Comparison of ENCODE assay signal across 14 cellular contexts in genomic region chr6:21134401-21134800, GRCh38.
DNase-seq lines count a peak whose midpoint lies in the region; ATAC-seq and TF ChIP-seq lines count a peak whose summit lies in the region.
"Had no signal": no experiment of that assay in that cellular context is flagged by ENCODE, and none has a peak within 500 bp of the region (broad histone marks: within the 10 kb centered on the region; RNA-seq: fewer than 3 reads in every experiment).

No MANE protein-coding gene starts in this region.

- H3K36me3 Mint-ChIP-seq in neural progenitor cell, result no peaks in the 10 kb centered on the region

- H3K9ac ChIP-seq in iPS-18a (ENCODE audit: low read length) (no peak overlapping the region), neural progenitor cell (no peak overlapping the region)

- H3K27me3 ChIP-seq in iPS-18a (ENCODE audit: control insufficient read depth, insufficient read depth, low read length) (no peaks in the 10 kb centered on the region), neural progenitor cell (no peaks in the 10 kb centered on the region)
- H3K27me3 ChIP-seq: BE2C had no signal

- H3K9me3 Mint-ChIP-seq in neural progenitor cell, result no peaks in the 10 kb centered on the region
- H3K9me3 Mint-ChIP-seq: CD8-positive, alpha-beta T cell; HFFc6 had no signal

- no peak overlapping the region for H3K27ac ChIP-seq in iPS-18a (ENCODE audit: low read length)
- no peak overlapping the region for H3K27ac ChIP-seq in neural progenitor cell

- peak overlapping the region; percentile 32 for H3K4me3 ChIP-seq in iPS-18a (ENCODE audit: low read length)
- peak overlapping the region; percentile 24 for H3K4me3 ChIP-seq in neural progenitor cell

- H3K4me2 ChIP-seq in neural progenitor cell, result peak overlapping the region; percentile 68

- H3K4me1 Mint-ChIP-seq in neural progenitor cell, result peaks cover 73% of the 10 kb centered on the region
- H3K4me1 Mint-ChIP-seq: CD14-positive monocyte had no signal

- DNase-seq in GM04503 (ENCODE audit: low read depth) (peak; percentile 16), amniotic epithelial cell (ENCODE audit: low read depth) (peak; percentile 7), neural progenitor cell (ENCODE audit: low spot score) (no peak), DMS153 (lab: John Stamatoyannopoulos, UW) (no peak)
- DNase-seq: BE2C; CD8-positive, alpha-beta T cell; COR-L47; DMS53; HCEC 1CT; HFFc6 had no signal

- no peak overlapping the region for H3K4me3 Mint-ChIP-seq in neural progenitor cell
- H3K4me3 Mint-ChIP-seq: CD14-positive monocyte; CD8-positive, alpha-beta T cell; HFFc6 had no signal

- H3K27me3 Mint-ChIP-seq in neural progenitor cell (ENCODE audit: insufficient read depth, low read depth), result peaks cover 2% of the 10 kb centered on the region

- no peak overlapping the region for H2AFZ ChIP-seq in neural progenitor cell (replicated peaks)

- no peak for ATAC-seq in GM21423 (IDR thresholded peaks at IDR 0.05; ENCODE audit: unreplicated experiment)
- no peak for ATAC-seq in HG03565 (IDR thresholded peaks at IDR 0.05; ENCODE audit: unreplicated experiment)
- ATAC-seq: CD8-positive, alpha-beta T cell had no signal

- no peaks in the 10 kb centered on the region for H3K36me3 ChIP-seq in iPS-18a (ENCODE audit: control insufficient read depth, low read depth, low read length)
- H3K36me3 ChIP-seq in neural progenitor cell, result no peaks in the 10 kb centered on the region
- H3K36me3 ChIP-seq: BE2C had no signal

- H3K79me2 ChIP-seq in neural progenitor cell (ENCODE audit: low read depth), result no peaks in the 10 kb centered on the region

- H3K9me3 ChIP-seq in iPS-18a (ENCODE audit: control insufficient read depth, low read depth, low read length) (no peaks in the 10 kb centered on the region), neural progenitor cell (ENCODE audit: low read depth) (no peaks in the 10 kb centered on the region)
- H3K9me3 ChIP-seq: BE2C had no signal

- H4K20me1 ChIP-seq in neural progenitor cell (ENCODE audit: low read depth), result no peaks in the 10 kb centered on the region

- TF ChIP-seq CTCF in neural progenitor cell (IDR thresholded peaks at IDR 0.05), result no peak

- peak overlapping the region; percentile 72 for H3K27ac Mint-ChIP-seq in neural progenitor cell
- H3K27ac Mint-ChIP-seq: CD14-positive monocyte; CD8-positive, alpha-beta T cell; HFFc6 had no signal

- H3K4me1 ChIP-seq in iPS-18a (ENCODE audit: control insufficient read depth, low read depth, low read length), result peaks cover 69% of the 10 kb centered on the region
- peaks cover 64% of the 10 kb centered on the region for H3K4me1 ChIP-seq in neural progenitor cell

- peaks cover 19% of the 10 kb centered on the region for H3F3A ChIP-seq in neural progenitor cell (ENCODE audit: low read depth)

Comparison
In these comparisons a context has a peak if more than half of its experiments do, and no peak if none do; other contexts are left out.
1. DNase-seq: peak in GM04503 (single experiment) and amniotic epithelial cell (single experiment); none in neural progenitor cell (single experiment) and DMS153 (single experiment).